ENCODE assay signal across 23 cellular contexts in genomic region chr4:70152088-70152487, GRCh38.
"Had no signal": no experiment of that assay in that cellular context is flagged by ENCODE, and none has a peak within 500 bp of the region (broad histone marks: within the 10 kb centered on the region; RNA-seq: fewer than 3 reads in every experiment).

No MANE protein-coding gene starts in this region.

- DNase-seq: stimulated activated CD4-positive, alpha-beta T cell treated with anti-CD3 and anti-CD28 coated beads, Interleukin-2, amount 100 ng/mL, for 48 hours; stimulated activated CD4-positive, alpha-beta T cell treated with anti-CD3 and anti-CD28 coated beads, Interleukin-4, amount 100 ng/mL, for 1 hour; stimulated activated CD4-positive, alpha-beta T cell treated with anti-CD3 and anti-CD28 coated beads, Interleukin-4, amount 100 ng/mL, for 24 hours; stimulated activated CD4-positive, alpha-beta T cell treated with anti-CD3 and anti-CD28 coated beads, Interleukin-4, amount 100 ng/mL, for 4 hours; stimulated activated CD8-positive, alpha-beta memory T cell treated with anti-CD3 and anti-CD28 coated beads, Interleukin-4, amount 100 ng/mL, for 48 hours; stimulated activated naive B cell treated with anti-CD40 and anti-IgM and Interleukin-4, amounts not matched to agents 10 μg/mL and 1 μg/mL and 100 μg/mL, for 72 hours; stimulated activated naive CD4-positive, alpha-beta T cell; stimulated activated naive CD4-positive, alpha-beta T cell treated with Interleukin-2 at 50 U/mL for 16 hours; stimulated activated naive CD8-positive, alpha-beta T cell treated with anti-CD3 and anti-CD28 coated beads, Interleukin-15, amount 100 ng/mL, for 72 hours; stimulated activated naive CD8-positive, alpha-beta T cell treated with anti-CD3 and anti-CD28 coated beads, Interleukin-15, Interleukin-2, amounts not matched to agents 100 U/mL and 50 U/mL, for 24 hours; stomach; testis; thyroid gland; tibial artery; transverse colon; trophoblast cell; upper lobe of left lung; upper lobe of right lung; uterus had no signal

- H3K4me3 ChIP-seq: stomach, suprapubic skin, testis, thoracic aorta, thyroid gland, tibial artery, tibial nerve, transverse colon, upper lobe of left lung, upper lobe of right lung, uterus, vagina had no signal

- H3K4me1 ChIP-seq: stomach, suprapubic skin, testis, thyroid gland, tibial artery, tibial nerve, transverse colon, upper lobe of left lung, upper lobe of right lung, uterus, vagina had no signal

- H3K27ac ChIP-seq: stomach, suprapubic skin, testis, thoracic aorta, thyroid gland, tibial artery, tibial nerve, transverse colon, upper lobe of left lung, upper lobe of right lung, uterus, vagina had no signal

- H3K9me3 ChIP-seq: stomach, suprapubic skin, testis, thoracic aorta, thyroid gland, tibial artery, tibial nerve, transverse colon, upper lobe of left lung, upper lobe of right lung, uterus, vagina had no signal

- H3K36me3 ChIP-seq: stomach, suprapubic skin, thoracic aorta, thyroid gland, tibial artery, tibial nerve, transverse colon, upper lobe of left lung, upper lobe of right lung, uterus, vagina had no signal
